17 cellular contexts compared by ENCODE assay signal in the genomic region with DNA sequence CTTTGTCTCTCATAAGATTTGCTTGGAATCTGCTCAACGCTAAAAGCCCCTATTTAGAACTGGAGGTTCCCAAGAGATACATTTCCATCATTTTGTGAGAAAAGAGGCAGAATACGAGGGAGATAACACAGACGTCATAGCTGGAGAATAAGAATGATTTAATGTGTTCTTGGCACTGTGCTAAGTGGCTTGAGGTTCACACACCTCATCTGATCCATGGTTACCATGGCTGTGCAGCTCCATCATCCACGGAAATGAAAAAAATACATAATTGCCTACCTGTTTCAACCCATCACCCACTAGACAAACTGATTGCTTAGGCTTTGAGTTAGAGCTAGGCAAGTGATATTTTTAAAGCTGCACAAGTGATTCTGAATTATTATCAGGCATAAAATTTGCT.
DNase-seq lines count a peak whose midpoint lies in the region; ATAC-seq, FAIRE-seq and TF ChIP-seq lines count a peak whose summit lies in the region.
"Had no signal": no experiment of that assay in that cellular context is flagged by ENCODE, and none has a peak within 500 bp of the region (broad histone marks: within the 10 kb centered on the region; RNA-seq: fewer than 3 reads in every experiment).

No MANE protein-coding gene starts in this region.

- H4K20me1 ChIP-seq in neural cell (ENCODE audit: insufficient read depth), result no peaks in the 10 kb centered on the region

- no peaks in the 10 kb centered on the region for H3K9me3 ChIP-seq in neural cell (ENCODE audit: low read length)
- H3K9me3 ChIP-seq in spleen, result peaks cover 0 to 4% (median 0%) of the 10 kb centered on the region in 8 donors
- H3K9me3 ChIP-seq: HAP-1 had no signal

- peak overlapping the region; percentile 27 for H3K9ac ChIP-seq in neural cell (ENCODE audit: low read length)

- peak overlapping the region; percentile 5 for H3K27ac ChIP-seq in caudate nucleus (ENCODE audit: low read depth, low read length)
- H3K27ac ChIP-seq in neural cell (ENCODE audit: low read length), result peak overlapping the region; percentile 82
- no peak overlapping the region for H3K27ac ChIP-seq in spleen
- H3K27ac ChIP-seq: 22Rv1, HL-60 had no signal

- TF ChIP-seq RAD21 in neural cell (conservative IDR thresholded peaks at IDR 0.05), result peak; percentile 8

- TF ChIP-seq CTCF in D721Med (IDR thresholded peaks at IDR 0.05; ENCODE audit: insufficient read depth, missing control alignments) (no peak), neural cell (IDR thresholded peaks at IDR 0.05; ENCODE audit: poor library complexity, severe bottlenecking) (no peak), spleen (IDR thresholded peaks at IDR 0.05 in 8 of 11, conservative IDR thresholded peaks at IDR 0.05 in 3 of 11) (no peak)

- no peak for ATAC-seq in HG02642 (IDR thresholded peaks at IDR 0.05; ENCODE audit: poor library complexity, unreplicated experiment)
- ATAC-seq: CD8-positive, alpha-beta T cell had no signal

- H3F3A ChIP-seq in neural cell (ENCODE audit: insufficient read depth, low read length, poor library complexity, severe bottlenecking), result no peaks in the 10 kb centered on the region

- H2AFZ ChIP-seq in neural cell (ENCODE audit: low read depth, low read length), result no peak overlapping the region

- H3K27me3 ChIP-seq in neural cell (ENCODE audit: insufficient read depth, low read depth, low read length), result no peaks in the 10 kb centered on the region
- H3K27me3 ChIP-seq in spleen (replicated peaks in 1 of 7), result no peaks in the 10 kb centered on the region

- TF ChIP-seq EP300 in neural cell (conservative IDR thresholded peaks at IDR 0.05; ENCODE audit: poor library complexity, severe bottlenecking), result peak; percentile 67

- 86 to 92% (median 88%) methylated on average over 4 of the region's 4 CpGs for WGBS in spleen, 5 donors

- H3K4me3 ChIP-seq in neural cell (ENCODE audit: low read length), result peak overlapping the region; percentile 40
- no peak overlapping the region for H3K4me3 ChIP-seq in spleen
- H3K4me3 ChIP-seq: HAP-1 had no signal

- peak; percentile 44 for FAIRE-seq in D721Med (lab: Jason Lieb, UNC)
- FAIRE-seq: GM19239, H1 had no signal

- intact Hi-C loops in spleen (cut with DNase I; ENCODE audit: low total_unique reads), result no loop called here

- H3K4me1 ChIP-seq in spleen, result peaks cover 0 to 1% (median 0%) of the 10 kb centered on the region in 6 donors

- H3K79me2 ChIP-seq in neural cell (replicated peaks; ENCODE audit: insufficient read depth, low read length), result no peaks in the 10 kb centered on the region

- no peaks in the 10 kb centered on the region for H3K9me2 ChIP-seq in neural cell (ENCODE audit: insufficient read depth, low read length)

- DNase-seq in NCI-H1105 treated with DMSO at 0.1 percent for 48 hours (lab: John Stamatoyannopoulos, UW) (peak; percentile 23), NCI-H1105 (lab: John Stamatoyannopoulos, UW) (no peak), D721Med (ENCODE audit: insufficient read length, low spot score) (no peak), caudate nucleus (lab: John Stamatoyannopoulos, UW) (peak in 1 of 61 donors; percentile 14), spleen (no peak)
- no peak for DNase-seq in activated CD8-positive, alpha-beta memory T cell treated with anti-CD3 and anti-CD28 coated beads, Interleukin-2, amount 50 U/mL, for 48 hours
- DNase-seq: CD8-positive, alpha-beta T cell; COR-L47; DMS53; GF-D8 had no signal

- TF ChIP-seq POLR2A in spleen (IDR thresholded peaks at IDR 0.05), result no peak

- H3K4me2 ChIP-seq in neural cell (ENCODE audit: low read length), result no peak overlapping the region

- no peaks in the 10 kb centered on the region for H3K36me3 ChIP-seq in neural cell (ENCODE audit: insufficient read depth, low read length)
- no peaks in the 10 kb centered on the region for H3K36me3 ChIP-seq in spleen
- H3K36me3 ChIP-seq: HAP-1 had no signal

TF ChIP-seq in neural cell, 6 proteins besides CTCF, POLR2A, EP300 and RAD21:
- TF ChIP-seq, protein P1, sequence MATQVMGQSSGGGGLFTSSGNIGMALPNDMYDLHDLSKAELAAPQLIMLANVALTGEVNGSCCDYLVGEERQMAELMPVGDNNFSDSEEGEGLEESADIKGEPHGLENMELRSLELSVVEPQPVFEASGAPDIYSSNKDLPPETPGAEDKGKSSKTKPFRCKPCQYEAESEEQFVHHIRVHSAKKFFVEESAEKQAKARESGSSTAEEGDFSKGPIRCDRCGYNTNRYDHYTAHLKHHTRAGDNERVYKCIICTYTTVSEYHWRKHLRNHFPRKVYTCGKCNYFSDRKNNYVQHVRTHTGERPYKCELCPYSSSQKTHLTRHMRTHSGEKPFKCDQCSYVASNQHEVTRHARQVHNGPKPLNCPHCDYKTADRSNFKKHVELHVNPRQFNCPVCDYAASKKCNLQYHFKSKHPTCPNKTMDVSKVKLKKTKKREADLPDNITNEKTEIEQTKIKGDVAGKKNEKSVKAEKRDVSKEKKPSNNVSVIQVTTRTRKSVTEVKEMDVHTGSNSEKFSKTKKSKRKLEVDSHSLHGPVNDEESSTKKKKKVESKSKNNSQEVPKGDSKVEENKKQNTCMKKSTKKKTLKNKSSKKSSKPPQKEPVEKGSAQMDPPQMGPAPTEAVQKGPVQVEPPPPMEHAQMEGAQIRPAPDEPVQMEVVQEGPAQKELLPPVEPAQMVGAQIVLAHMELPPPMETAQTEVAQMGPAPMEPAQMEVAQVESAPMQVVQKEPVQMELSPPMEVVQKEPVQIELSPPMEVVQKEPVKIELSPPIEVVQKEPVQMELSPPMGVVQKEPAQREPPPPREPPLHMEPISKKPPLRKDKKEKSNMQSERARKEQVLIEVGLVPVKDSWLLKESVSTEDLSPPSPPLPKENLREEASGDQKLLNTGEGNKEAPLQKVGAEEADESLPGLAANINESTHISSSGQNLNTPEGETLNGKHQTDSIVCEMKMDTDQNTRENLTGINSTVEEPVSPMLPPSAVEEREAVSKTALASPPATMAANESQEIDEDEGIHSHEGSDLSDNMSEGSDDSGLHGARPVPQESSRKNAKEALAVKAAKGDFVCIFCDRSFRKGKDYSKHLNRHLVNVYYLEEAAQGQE (IDR thresholded peaks at IDR 0.05; ENCODE audit: borderline replicate concordance), result peak; percentile 21
- TF ChIP-seq EZH2 (IDR thresholded peaks at IDR 0.05; ENCODE audit: borderline replicate concordance, insufficient read depth, low read length, poor library complexity, severe bottlenecking) (no peak), MXI1 (conservative IDR thresholded peaks at IDR 0.05; ENCODE audit: poor library complexity, severe bottlenecking) (no peak), SMC3 (conservative IDR thresholded peaks at IDR 0.05; ENCODE audit: poor library complexity) (no peak), POLR2AphosphoS5 (IDR thresholded peaks at IDR 0.05) (peak; percentile 52), TAF1 (IDR thresholded peaks at IDR 0.05; ENCODE audit: low read depth) (no peak)

Comparison
In these comparisons a context has a peak if more than half of its experiments do, and no peak if none do; other contexts are left out.
1. H3K27ac ChIP-seq: peak in caudate nucleus (single experiment) and neural cell (single experiment); none in spleen (0 of 8).